ENCODE assay signal across 8 cellular contexts in genomic region chr2:99661761-99662160, GRCh38.
DNase-seq lines count a peak whose midpoint lies in the region; ATAC-seq, FAIRE-seq and TF ChIP-seq lines count a peak whose summit lies in the region.
"Not testable (repeated sequence)": the region's sequence is repeated elsewhere in the genome, so short reads cannot be mapped to it uniquely, and the experiment has no call there.

No MANE protein-coding gene starts in this region.

- not testable (repeated sequence) for H3K4me3 ChIP-seq in GM23248; SK-N-SH (ENCODE audit: low read depth in 2 of 2, low read length in 1 of 2); astrocyte (ENCODE audit: insufficient read depth, low read depth, low read length); heart left ventricle; left ventricle myocardium inferior; subcutaneous abdominal adipose tissue (ENCODE audit: low read depth in 1 of 5, low read length in 5 of 5); tibial artery

- peaks cover 10% of the 10 kb centered on the region for H3K4me1 Mint-ChIP-seq in astrocyte (ENCODE audit: low read depth, unreplicated experiment)
- peaks cover 72% of the 10 kb centered on the region for H3K4me1 Mint-ChIP-seq in osteocyte (ENCODE audit: unreplicated experiment)

- H3K36me3 ChIP-seq in GM23248 (ENCODE audit: low read depth); SK-N-SH (replicated peaks in 1 of 2; ENCODE audit: control insufficient read depth in 1 of 2, insufficient read depth in 2 of 2, low read length in 1 of 2); astrocyte (ENCODE audit: insufficient read depth, low read length); heart left ventricle; left ventricle myocardium inferior; subcutaneous abdominal adipose tissue (ENCODE audit: control insufficient read depth in 5 of 5, insufficient read depth in 5 of 5, low read length in 5 of 5); tibial artery: not testable (repeated sequence)

- FAIRE-seq in astrocyte (lab: Jason Lieb, UNC), result not testable (repeated sequence)

- DNase-seq in GM23248; SK-N-SH; astrocyte (ENCODE audit: low read depth); heart left ventricle; left ventricle myocardium inferior; tibial artery: not testable (repeated sequence)
- peak; percentile 56 for DNase-seq in osteocyte (ENCODE audit: extremely low spot score, unreplicated experiment)

- not testable (repeated sequence) for H3K27me3 ChIP-seq in GM23248 (replicated peaks; ENCODE audit: insufficient read depth); SK-N-SH (ENCODE audit: insufficient read depth); astrocyte (ENCODE audit: insufficient read depth, low read length); heart left ventricle; left ventricle myocardium inferior (ENCODE audit: low read depth); subcutaneous abdominal adipose tissue (ENCODE audit: control insufficient read depth in 5 of 5, insufficient read depth in 4 of 5, low read length in 5 of 5); tibial artery

- CTCF ChIA-PET in SK-N-SH (lab: Yijun Ruan, JAX), result not testable (repeated sequence)

- H3K4me2 ChIP-seq in GM23248 (ENCODE audit: unreplicated experiment), result peak overlapping the region; percentile 38
- H3K4me2 ChIP-seq in SK-N-SH; astrocyte (ENCODE audit: low read length): not testable (repeated sequence)

- H3K79me2 ChIP-seq in GM23248 (ENCODE audit: insufficient read depth); SK-N-SH (ENCODE audit: insufficient read depth); astrocyte (ENCODE audit: insufficient read depth, low read length): not testable (repeated sequence)

- H3K9ac ChIP-seq in GM23248; SK-N-SH; astrocyte (ENCODE audit: low read length); subcutaneous abdominal adipose tissue (ENCODE audit: low read length in 5 of 5): not testable (repeated sequence)

- not testable (repeated sequence) for H3K9me3 ChIP-seq in GM23248 (ENCODE audit: low read depth); SK-N-SH; astrocyte (ENCODE audit: insufficient read depth, low read depth, low read length); heart left ventricle; left ventricle myocardium inferior (replicated peaks); subcutaneous abdominal adipose tissue (ENCODE audit: control insufficient read depth in 5 of 5, low read length in 5 of 5); tibial artery

- H3K27me3 Mint-ChIP-seq in astrocyte (ENCODE audit: low read depth, unreplicated experiment); osteocyte (ENCODE audit: unreplicated experiment): not testable (repeated sequence)

- not testable (repeated sequence) for H3K27ac ChIP-seq in GM23248
- H3K27ac ChIP-seq in SK-N-SH (ENCODE audit: low read depth in 2 of 2, low read length in 1 of 2), result peak overlapping the region; percentile 50 to 87; a peak in 2 of 4 replicates
- H3K27ac ChIP-seq in astrocyte (ENCODE audit: low read depth, low read length), result peak overlapping the region; percentile 73
- H3K27ac ChIP-seq in heart left ventricle, result peak overlapping the region in 7 of 12 donors; percentile 40 to 79 (median 60)
- H3K27ac ChIP-seq in left ventricle myocardium inferior (replicated peaks), result peak overlapping the region; percentile 74
- peak overlapping the region; percentile 91 for H3K27ac ChIP-seq in subcutaneous abdominal adipose tissue (ENCODE audit: low read depth, low read length)
- H3K27ac ChIP-seq in tibial artery, result peak overlapping the region; percentile 46 to 55

- TF ChIP-seq EP300 in SK-N-SH (IDR thresholded peaks at IDR 0.05; ENCODE audit: borderline replicate concordance in 1 of 2, low read depth in 1 of 2, low read length in 1 of 2), result not testable (repeated sequence)

- not testable (repeated sequence) for H3K9me2 ChIP-seq in GM23248 (ENCODE audit: insufficient read depth); SK-N-SH

- not testable (repeated sequence) for TF ChIP-seq CTCF in SK-N-SH (IDR thresholded peaks at IDR 0.05); astrocyte (IDR thresholded peaks at IDR 0.05; ENCODE audit: insufficient read depth, low read depth, low read length); heart left ventricle (IDR thresholded peaks at IDR 0.05); left ventricle myocardium inferior (IDR thresholded peaks at IDR 0.05; ENCODE audit: borderline replicate concordance); osteocyte (IDR thresholded peaks at IDR 0.05); tibial artery (IDR thresholded peaks at IDR 0.05)

- in situ Hi-C loops in GM23248 (cut with MboI), result not testable (repeated sequence)

- 90 to 92% methylated on average over 9 of the region's 9 CpGs for WGBS in GM23248 (ENCODE audit: low coverage in 1 of 2, low lambda C conversion rate in 2 of 2, missing lambda C conversion rate in 2 of 2), 2 experiments
- 85% methylated on average over 9 of the region's 9 CpGs for WGBS in SK-N-SH (ENCODE audit: low lambda C conversion rate)
- WGBS in heart left ventricle, 4 donors, result 92 to 96% (median 93%) methylated on average over 9 of the region's 9 CpGs

- not testable (repeated sequence) for H3K4me3 Mint-ChIP-seq in astrocyte (ENCODE audit: unreplicated experiment); osteocyte (ENCODE audit: unreplicated experiment)

- POLR2A ChIA-PET in SK-N-SH (lab: Yijun Ruan, JAX), result not testable (repeated sequence)

- H3K4me1 ChIP-seq in GM23248 (ENCODE audit: insufficient read depth) (peaks cover 18% of the 10 kb centered on the region), SK-N-SH (ENCODE audit: control insufficient read depth in 1 of 2, insufficient read depth in 2 of 2, low read depth in 1 of 2, low read length in 1 of 2) (peaks cover 0 to 21% of the 10 kb centered on the region in 2 experiments; a peak in 2 of 4 replicates), astrocyte (ENCODE audit: insufficient read depth, low read length) (peaks cover 18% of the 10 kb centered on the region), heart left ventricle (peaks cover 0 to 53% (median 30%) of the 10 kb centered on the region in 12 donors), left ventricle myocardium inferior (peaks cover 40% of the 10 kb centered on the region), subcutaneous abdominal adipose tissue (ENCODE audit: control insufficient read depth in 5 of 5, insufficient read depth in 5 of 5, low read length in 5 of 5) (peaks cover 13 to 66% (median 42%) of the 10 kb centered on the region in 5 donors), tibial artery (peaks cover 0 to 81% (median 53%) of the 10 kb centered on the region in 4 donors)

- not testable (repeated sequence) for TF ChIP-seq RAD21 in SK-N-SH (IDR thresholded peaks at IDR 0.05; ENCODE audit: low read length)

- H2AFZ ChIP-seq in GM23248; SK-N-SH (ENCODE audit: low read depth); astrocyte (ENCODE audit: low read depth, low read length): not testable (repeated sequence)

- not testable (repeated sequence) for H3K27ac Mint-ChIP-seq in astrocyte (ENCODE audit: unreplicated experiment)
- H3K27ac Mint-ChIP-seq in osteocyte (ENCODE audit: unreplicated experiment), result peak overlapping the region; percentile 83

- intact Hi-C loops in heart left ventricle (cut with DNase I), result loop anchor here in 1 of 10 donors (5.0 kb wide), 1 partner anchor 46 kb away; no protein-coding TSS in a partner anchor
- intact Hi-C loops in left ventricle myocardium inferior (cut with micrococcal nuclease); tibial artery (cut with DNase I; ENCODE audit: low total_unique reads): not testable (repeated sequence)

- not testable (repeated sequence) for H3K9me3 Mint-ChIP-seq in astrocyte (ENCODE audit: unreplicated experiment)
- H3K9me3 Mint-ChIP-seq in osteocyte (ENCODE audit: unreplicated experiment), result peaks cover 31% of the 10 kb centered on the region

- peaks cover 28% of the 10 kb centered on the region for H3F3A ChIP-seq in GM23248 (ENCODE audit: insufficient read depth)
- H3F3A ChIP-seq in SK-N-SH (replicated peaks; ENCODE audit: insufficient read depth), result not testable (repeated sequence)

- peaks cover 14% of the 10 kb centered on the region for H3K36me3 Mint-ChIP-seq in astrocyte (ENCODE audit: low read depth, unreplicated experiment)
- H3K36me3 Mint-ChIP-seq in osteocyte (ENCODE audit: unreplicated experiment), result peaks cover 48% of the 10 kb centered on the region

- not testable (repeated sequence) for TF ChIP-seq POLR2A in heart left ventricle (IDR thresholded peaks at IDR 0.05)

- not testable (repeated sequence) for H4K20me1 ChIP-seq in GM23248 (ENCODE audit: insufficient read depth); SK-N-SH (ENCODE audit: insufficient read depth); astrocyte (ENCODE audit: insufficient read depth, low read length)

- not testable (repeated sequence) for ATAC-seq in heart left ventricle
